In the genomic region with DNA sequence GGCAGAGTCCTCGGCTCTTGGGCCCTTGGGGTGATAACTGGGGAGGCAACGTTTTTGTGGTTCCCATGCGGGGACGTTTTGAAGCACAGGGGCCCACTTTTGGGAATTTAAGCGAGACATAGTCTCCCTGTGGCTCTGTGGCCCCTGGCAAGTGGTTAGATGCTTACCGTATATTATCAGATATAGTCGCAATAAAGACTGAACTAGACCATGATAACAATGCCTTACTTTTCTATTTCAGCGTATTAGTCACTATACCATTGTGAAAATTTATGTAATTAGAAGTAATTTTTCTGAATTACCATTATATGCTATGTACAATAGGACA, we compare ENCODE assay signal across 8 cellular contexts. TPM values are rescaled to one million over a fixed set of nuclear protein-coding genes. Genes with fewer than 3 reads are reported as not detected.
DNase-seq lines count a peak whose midpoint lies in the region; ATAC-seq and TF ChIP-seq lines count a peak whose summit lies in the region.

No MANE protein-coding gene starts in this region.

- peak overlapping the region; percentile 82 for H3K4me3 Mint-ChIP-seq in activated T-cell treated with anti-CD3 and anti-CD28 coated beads, Interleukin-2, amount 50 U/mL, for 24 hours
- H3K4me3 Mint-ChIP-seq in activated B cell treated with CpG ODN at 0.5 μM for 24 hours, result peak overlapping the region; percentile 79

- intact Hi-C loops in activated B cell treated with CpG ODN at 0.5 μM for 24 hours (cut with micrococcal nuclease), result loop anchor here (1.0 to 2.0 kb wide), 3 partner anchors 15 to 973 kb away; partner anchors contain the start of genes ATP5PO and ITSN1

- 9% methylated on average over 8 of the region's 8 CpGs for WGBS in thymus

- H3K36me3 Mint-ChIP-seq in activated T-cell treated with anti-CD3 and anti-CD28 coated beads, Interleukin-2, amount 50 U/mL, for 24 hours (ENCODE audit: low read depth), result peaks cover 3% of the 10 kb centered on the region
- no peaks in the 10 kb centered on the region for H3K36me3 Mint-ChIP-seq in activated B cell treated with CpG ODN at 0.5 μM for 24 hours (ENCODE audit: low read depth)

- peaks cover 38% of the 10 kb centered on the region for H3K27me3 ChIP-seq in iPS-20b (ENCODE audit: insufficient read depth, low read length)
- H3K27me3 ChIP-seq in thymus (ENCODE audit: control insufficient read depth, insufficient read depth), result no peaks in the 10 kb centered on the region

- peaks cover 26% of the 10 kb centered on the region for H3K4me1 Mint-ChIP-seq in activated T-cell treated with anti-CD3 and anti-CD28 coated beads, Interleukin-2, amount 50 U/mL, for 24 hours (ENCODE audit: low read depth)
- peaks cover 7% of the 10 kb centered on the region for H3K4me1 Mint-ChIP-seq in activated B cell treated with CpG ODN at 0.5 μM for 24 hours

- H3K4me1 ChIP-seq in iPS-20b (ENCODE audit: insufficient read depth, low read length), result no peaks in the 10 kb centered on the region
- peaks cover 40% of the 10 kb centered on the region for H3K4me1 ChIP-seq in thymus (ENCODE audit: control insufficient read depth, insufficient read depth, low read length)

- H3K27ac ChIP-seq in iPS-20b (ENCODE audit: low read length), result no peak overlapping the region
- peak overlapping the region; percentile 6 for H3K27ac ChIP-seq in thymus (ENCODE audit: low read depth)

- H3K36me3 ChIP-seq in iPS-20b (ENCODE audit: insufficient read depth, low read depth, low read length) (no peaks in the 10 kb centered on the region), thymus (ENCODE audit: control insufficient read depth, insufficient read depth) (no peaks in the 10 kb centered on the region)

- H3K9ac ChIP-seq in iPS-20b (ENCODE audit: low read depth, low read length), result no peak overlapping the region

- no peaks in the 10 kb centered on the region for H3K27me3 Mint-ChIP-seq in activated T-cell treated with anti-CD3 and anti-CD28 coated beads, Interleukin-2, amount 50 U/mL, for 24 hours
- H3K27me3 Mint-ChIP-seq in activated B cell treated with CpG ODN at 0.5 μM for 24 hours, result peaks cover 1% of the 10 kb centered on the region

- TF ChIP-seq CTCF in activated B cell treated with CpG ODN at 0.5 μM for 24 hours (IDR thresholded peaks at IDR 0.05), result no peak

- POLR2A ChIA-PET in activated B cell treated with CpG ODN at 0.5 μM for 24 hours (lab: Charles Lee), result interaction anchor here (0.6 kb wide), 1 partner anchor 39 kb away, joined by 7 read pairs; no protein-coding TSS in a partner anchor

- peak overlapping the region; percentile 89 for H3K27ac Mint-ChIP-seq in activated T-cell treated with anti-CD3 and anti-CD28 coated beads, Interleukin-2, amount 50 U/mL, for 24 hours
- peak overlapping the region; percentile 82 for H3K27ac Mint-ChIP-seq in activated B cell treated with CpG ODN at 0.5 μM for 24 hours

- H3K4me3 ChIP-seq in iPS-20b (ENCODE audit: low read length), result peak overlapping the region; percentile 73
- H3K4me3 ChIP-seq in thymus (ENCODE audit: low read length), result peak overlapping the region; percentile 91

- DNase-seq in activated T-cell treated with anti-CD3 and anti-CD28 coated beads, Interleukin-2, amount 50 U/mL, for 24 hours, result no peak
- DNase-seq in activated T-cell treated with anti-CD3 and anti-CD28 coated beads for 4 hours, result no peak
- DNase-seq in activated B cell treated with CpG ODN at 0.5 μM for 24 hours, result no peak
- DNase-seq in pons (ENCODE audit: low spot score), result no peak
- DNase-seq in KG1 (lab: John Stamatoyannopoulos, UW), result no peak
- DNase-seq in NCI-H2029 treated with DMSO at 0.1 percent for 48 hours (lab: John Stamatoyannopoulos, UW), result no peak

- ATAC-seq in activated B cell treated with CpG ODN at 0.5 μM for 24 hours (ENCODE audit: low read depth), result peak; percentile 6

- no peaks in the 10 kb centered on the region for H3K9me3 Mint-ChIP-seq in activated T-cell treated with anti-CD3 and anti-CD28 coated beads, Interleukin-2, amount 50 U/mL, for 24 hours
- no peaks in the 10 kb centered on the region for H3K9me3 Mint-ChIP-seq in activated B cell treated with CpG ODN at 0.5 μM for 24 hours

- H3K9me3 ChIP-seq in iPS-20b (ENCODE audit: insufficient read depth, low read depth, low read length) (no peaks in the 10 kb centered on the region), thymus (ENCODE audit: control insufficient read depth) (no peaks in the 10 kb centered on the region)

- CTCF ChIA-PET in activated B cell treated with CpG ODN at 0.5 μM for 24 hours (lab: Charles Lee), result interaction anchor here (2.7 kb wide), 1 partner anchor 13 kb away, joined by 10 read pairs; no protein-coding TSS in a partner anchor

RNA-seq across cellular contexts. Expression of gene RCAN1, which starts 0.5 kb away (rescaled TPM):
- total RNA-seq in activated B cell treated with CpG ODN at 0.5 μM for 24 hours, result 5.8 and 6.3 TPM in 2 replicates
- 41.7 TPM for polyA plus RNA-seq in thymus

RNA-seq across cellular contexts. Expression of gene CLIC6, which starts 53.3 kb away (rescaled TPM):
- total RNA-seq in activated B cell treated with CpG ODN at 0.5 μM for 24 hours, result not detected in 2 replicates
- polyA plus RNA-seq in thymus, result 22.6 TPM
